Comparison of ENCODE assay signal across 9 cellular contexts in the genomic region with DNA sequence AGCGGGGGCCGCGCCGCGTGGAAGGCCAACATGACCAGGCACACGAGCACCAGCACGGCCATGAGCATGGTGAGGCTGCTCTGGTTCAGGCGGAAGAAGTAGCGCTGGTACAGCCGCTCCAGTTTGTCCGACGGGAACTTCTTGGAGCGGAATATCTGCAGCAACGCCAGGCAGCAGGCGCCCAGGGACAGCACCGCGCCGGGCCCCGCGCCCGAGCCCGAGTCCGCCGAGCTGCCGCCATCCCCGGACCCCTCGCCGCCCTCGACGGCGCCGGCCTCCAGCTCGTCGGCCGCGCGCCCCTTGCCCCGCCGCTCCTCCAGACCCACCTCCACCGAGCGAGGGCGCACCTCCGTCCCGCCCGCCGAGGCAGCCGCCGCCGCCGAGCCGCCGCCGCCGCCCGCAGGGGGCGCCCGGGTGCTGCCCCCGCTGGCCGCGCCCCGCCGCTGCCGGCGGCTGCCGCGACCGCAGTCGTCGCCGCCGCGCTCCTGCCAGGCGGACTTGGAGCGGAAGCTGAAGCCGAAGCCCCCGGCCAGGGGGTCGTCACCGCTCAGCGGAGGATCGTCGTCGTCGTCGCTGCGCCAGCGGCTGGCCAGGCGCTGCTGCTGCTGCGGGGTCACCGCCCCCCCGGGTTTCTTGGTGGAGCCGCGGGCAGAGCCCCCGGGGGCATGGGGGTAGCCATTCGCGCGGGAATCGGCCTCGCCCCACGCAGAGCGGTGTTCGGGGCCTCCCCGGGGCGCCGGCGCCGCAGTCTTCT. TPM values are rescaled to one million over a fixed set of nuclear protein-coding genes. Genes with fewer than 3 reads are reported as not detected.
DNase-seq lines count a peak whose midpoint lies in the region; ATAC-seq lines count a peak whose summit lies in the region.
"Had no signal": no experiment of that assay in that cellular context is flagged by ENCODE, and none has a peak within 500 bp of the region (broad histone marks: within the 10 kb centered on the region; RNA-seq: fewer than 3 reads in every experiment).

No MANE protein-coding gene starts in this region.

- peaks cover 51% of the 10 kb centered on the region for H3K27me3 Mint-ChIP-seq in CD4-positive, CD25-positive, alpha-beta regulatory T cell
- H3K27me3 Mint-ChIP-seq in activated naive CD8-positive, alpha-beta T cell treated with anti-CD3 and anti-CD28 coated beads for 36 hours: peaks cover 66% of the 10 kb centered on the region

- H3K4me3 ChIP-seq in CD4-positive, CD25-positive, alpha-beta regulatory T cell (ENCODE audit: low read depth, low read length): no peak overlapping the region

- peaks cover 0 to 2% (median 0%) of the 10 kb centered on the region in 7 donors for H3K9me3 Mint-ChIP-seq in CD4-positive, CD25-positive, alpha-beta regulatory T cell
- no peaks in the 10 kb centered on the region for H3K9me3 Mint-ChIP-seq in activated naive CD8-positive, alpha-beta T cell treated with anti-CD3 and anti-CD28 coated beads for 36 hours
- H3K9me3 Mint-ChIP-seq: stimulated activated naive CD8-positive, alpha-beta T cell treated with anti-CD3 and anti-CD28 coated beads, Interleukin-15, Interleukin-2, amounts not matched to agents 100 ng/mL and 50 ng/mL, for 24 hours had no signal

- DNase-seq in CD4-positive, CD25-positive, alpha-beta regulatory T cell: peak in 2 of 3 donors; percentile 25 to 50
- peak; percentile 21 for DNase-seq in NCI-H1105 (lab: John Stamatoyannopoulos, UW)
- peak; percentile 66 for DNase-seq in activated naive CD8-positive, alpha-beta T cell treated with anti-CD3 and anti-CD28 coated beads for 36 hours
- DNase-seq in kidney tubule cell (ENCODE audit: low spot score): peak; percentile 43
- peak; percentile 30 for DNase-seq in stimulated activated CD8-positive, alpha-beta memory T cell treated with anti-CD3 and anti-CD28 coated beads, Interleukin-15, amount 100 ng/mL, for 24 hours (ENCODE audit: low read depth)

- no peak overlapping the region for H3K4me3 Mint-ChIP-seq in CD4-positive, CD25-positive, alpha-beta regulatory T cell
- no peak overlapping the region for H3K4me3 Mint-ChIP-seq in activated naive CD8-positive, alpha-beta T cell treated with anti-CD3 and anti-CD28 coated beads for 36 hours
- H3K4me3 Mint-ChIP-seq: stimulated activated naive CD8-positive, alpha-beta T cell treated with anti-CD3 and anti-CD28 coated beads, Interleukin-15, Interleukin-2, amounts not matched to agents 100 ng/mL and 50 ng/mL, for 24 hours had no signal

- H3K27me3 ChIP-seq in CD4-positive, CD25-positive, alpha-beta regulatory T cell (ENCODE audit: control insufficient read depth, insufficient read depth, low read length): peaks cover 21% of the 10 kb centered on the region

- no peaks in the 10 kb centered on the region for H3K36me3 Mint-ChIP-seq in CD4-positive, CD25-positive, alpha-beta regulatory T cell
- no peaks in the 10 kb centered on the region for H3K36me3 Mint-ChIP-seq in activated naive CD8-positive, alpha-beta T cell treated with anti-CD3 and anti-CD28 coated beads for 36 hours

- H3K36me3 ChIP-seq in CD4-positive, CD25-positive, alpha-beta regulatory T cell (ENCODE audit: control insufficient read depth, insufficient read depth, low read length): no peaks in the 10 kb centered on the region

- H3K27ac Mint-ChIP-seq in CD4-positive, CD25-positive, alpha-beta regulatory T cell: no peak overlapping the region
- no peak overlapping the region for H3K27ac Mint-ChIP-seq in activated naive CD8-positive, alpha-beta T cell treated with anti-CD3 and anti-CD28 coated beads for 36 hours
- H3K27ac Mint-ChIP-seq: stimulated activated naive CD8-positive, alpha-beta T cell treated with anti-CD3 and anti-CD28 coated beads, Interleukin-15, Interleukin-2, amounts not matched to agents 100 ng/mL and 50 ng/mL, for 24 hours had no signal

- no peaks in the 10 kb centered on the region for H3K9me3 ChIP-seq in CD4-positive, CD25-positive, alpha-beta regulatory T cell (ENCODE audit: control insufficient read depth in 2 of 2, low read length in 2 of 2)

- H3K27ac ChIP-seq in CD4-positive, CD25-positive, alpha-beta regulatory T cell (ENCODE audit: insufficient read depth, low read length, poor library complexity, severe bottlenecking): no peak overlapping the region

- peaks cover 14% of the 10 kb centered on the region for H3K4me1 ChIP-seq in CD4-positive, CD25-positive, alpha-beta regulatory T cell (ENCODE audit: control insufficient read depth, insufficient read depth, low read length, poor library complexity, severe bottlenecking)

- peak in 1 of 2 donors; percentile 26 for ATAC-seq in CD4-positive, CD25-positive, alpha-beta regulatory T cell (ENCODE audit: low read depth in 2 of 2)
- ATAC-seq in GM21367 (IDR thresholded peaks at IDR 0.05; ENCODE audit: unreplicated experiment) (no peak), HG02571 (IDR thresholded peaks at IDR 0.05; ENCODE audit: unreplicated experiment) (no peak), GM21723 (IDR thresholded peaks at IDR 0.05; ENCODE audit: unreplicated experiment) (no peak)

- peaks cover 0 to 14% (median 3%) of the 10 kb centered on the region in 4 donors for H3K4me1 Mint-ChIP-seq in CD4-positive, CD25-positive, alpha-beta regulatory T cell
- H3K4me1 Mint-ChIP-seq in activated naive CD8-positive, alpha-beta T cell treated with anti-CD3 and anti-CD28 coated beads for 36 hours: no peaks in the 10 kb centered on the region

RNA-seq across cellular contexts. Expression of gene ADCY5, which starts 1.0 kb away (rescaled TPM):
- total RNA-seq in CD4-positive, CD25-positive, alpha-beta regulatory T cell: not detected
- under 1 TPM in 2 of 4 donors, not detected in 2; 0.08 to 0.15 TPM for polyA plus RNA-seq in CD4-positive, CD25-positive, alpha-beta regulatory T cell
- total RNA-seq in activated naive CD8-positive, alpha-beta T cell treated with anti-CD3 and anti-CD28 coated beads for 36 hours: not detected
